In genomic region chr1:151596166-151596933, GRCh38 we compare ENCODE assay signal across 18 cellular contexts. TPM values are rescaled to one million over a fixed set of nuclear protein-coding genes. Genes with fewer than 3 reads are reported as not detected.
DNase-seq lines count a peak whose midpoint lies in the region; ATAC-seq and TF ChIP-seq lines count a peak whose summit lies in the region.
"Had no signal": no experiment of that assay in that cellular context is flagged by ENCODE, and none has a peak within 500 bp of the region (broad histone marks: within the 10 kb centered on the region; RNA-seq: fewer than 3 reads in every experiment).

No MANE protein-coding gene starts in this region.

- DNase-seq in NCI-H146 treated with DMSO at 0.1 percent for 48 hours (lab: John Stamatoyannopoulos, UW; ENCODE audit: unreplicated experiment), result peak; percentile 14
- DNase-seq in brain microvascular endothelial cell, result peak; percentile 78
- peak; percentile 7 for DNase-seq in left kidney (ENCODE audit: low read depth, low spot score)
- DNase-seq in sigmoid colon, result no peak
- DNase-seq in HFFc6, result no peak
- DNase-seq: amniotic stem cell; effector CD8-positive, alpha-beta T cell; GF-D8; heart right ventricle; mesendoderm; NCI-H510A; SHP77 treated with DMSO at 0.1 percent for 48 hours; stimulated activated CD4-positive, alpha-beta T cell treated with anti-CD3 and anti-CD28 coated beads, Interleukin-1b, Interleukin-23, amount 100 ng/mL, for 48 hours had no signal

- in situ Hi-C loops in brain microvascular endothelial cell (cut with HindIII; ENCODE audit: low pct_ligation_motif_present, low sequenced_read_pairs), result no loop called here

- 89 to 93% methylated on average over 4 of the region's 4 CpGs for WGBS in sigmoid colon, 2 donors

- H3K4me3 ChIP-seq in brain microvascular endothelial cell (ENCODE audit: low read depth, low read length) (no peak overlapping the region), sigmoid colon (no peak overlapping the region)
- H3K4me3 ChIP-seq: heart right ventricle had no signal

- TF ChIP-seq EP300 in sigmoid colon (IDR thresholded peaks at IDR 0.05), result no peak

- H3K27me3 ChIP-seq in brain microvascular endothelial cell (replicated peaks), result no peaks in the 10 kb centered on the region
- H3K27me3 ChIP-seq in sigmoid colon, result no peaks in the 10 kb centered on the region
- H3K27me3 ChIP-seq: heart right ventricle had no signal

- no peak overlapping the region for H3K4me3 Mint-ChIP-seq in HFFc6
- H3K4me3 Mint-ChIP-seq: stimulated activated effector memory CD8-positive, alpha-beta T cell treated with anti-CD3 and anti-CD28 coated beads, Interleukin-12 subunit alpha, Interleukin-12 subunit beta, amount 100 ng/mL, for 72 hours; WTC11 had no signal

- ATAC-seq in HG03565 (IDR thresholded peaks at IDR 0.05; ENCODE audit: unreplicated experiment) (no peak), GM21390 (IDR thresholded peaks at IDR 0.05; ENCODE audit: unreplicated experiment) (no peak)
- ATAC-seq: heart right ventricle; stimulated activated effector memory CD8-positive, alpha-beta T cell treated with anti-CD3 and anti-CD28 coated beads, Interleukin-12 subunit alpha, Interleukin-12 subunit beta, amount 100 ng/mL, for 72 hours; WTC11 had no signal

- H3K36me3 Mint-ChIP-seq in HFFc6 (ENCODE audit: low read depth), result peaks cover 1% of the 10 kb centered on the region; the same call in 1 of the 2 replicates
- H3K36me3 Mint-ChIP-seq: stimulated activated effector memory CD8-positive, alpha-beta T cell treated with anti-CD3 and anti-CD28 coated beads, Interleukin-12 subunit alpha, Interleukin-12 subunit beta, amount 100 ng/mL, for 72 hours; WTC11 had no signal

- H3K9me3 Mint-ChIP-seq in HFFc6, result peaks cover 2% of the 10 kb centered on the region; the same call in 1 of the 2 replicates
- H3K9me3 Mint-ChIP-seq: stimulated activated effector memory CD8-positive, alpha-beta T cell treated with anti-CD3 and anti-CD28 coated beads, Interleukin-12 subunit alpha, Interleukin-12 subunit beta, amount 100 ng/mL, for 72 hours had no signal

- H3K4me1 Mint-ChIP-seq in HFFc6 (ENCODE audit: low read depth), result peaks cover 15% of the 10 kb centered on the region

- no peaks in the 10 kb centered on the region for H3K9me3 ChIP-seq in sigmoid colon

- H3K36me3 ChIP-seq in brain microvascular endothelial cell (replicated peaks) (no peaks in the 10 kb centered on the region), sigmoid colon (no peaks in the 10 kb centered on the region)
- H3K36me3 ChIP-seq: heart right ventricle had no signal

- no peak overlapping the region for H3K27ac Mint-ChIP-seq in HFFc6
- H3K27ac Mint-ChIP-seq: stimulated activated effector memory CD8-positive, alpha-beta T cell treated with anti-CD3 and anti-CD28 coated beads, Interleukin-12 subunit alpha, Interleukin-12 subunit beta, amount 100 ng/mL, for 72 hours; WTC11 had no signal

- TF ChIP-seq CTCF in C4-2B (conservative IDR thresholded peaks at IDR 0.05), result no peak
- no peak for TF ChIP-seq CTCF in brain microvascular endothelial cell (IDR thresholded peaks at IDR 0.05; ENCODE audit: low read depth, low read length, missing control alignments)
- TF ChIP-seq CTCF in sigmoid colon (IDR thresholded peaks at IDR 0.05), result no peak
- no peak for TF ChIP-seq CTCF in HFFc6 (IDR thresholded peaks at IDR 0.05)

- H3K27ac ChIP-seq in C4-2B (peak overlapping the region; percentile 55), brain microvascular endothelial cell (no peak overlapping the region), sigmoid colon (no peak overlapping the region)
- H3K27ac ChIP-seq: heart right ventricle had no signal

- no peak for TF ChIP-seq POLR2A in sigmoid colon (IDR thresholded peaks at IDR 0.05)

- H3K27me3 Mint-ChIP-seq in HFFc6 (ENCODE audit: insufficient read depth), result peaks cover 1% of the 10 kb centered on the region; the same call in 1 of the 2 replicates

- H3K4me1 ChIP-seq in sigmoid colon, result no peaks in the 10 kb centered on the region

- intact Hi-C loops in sigmoid colon (cut with DNase I), result no loop called here

RNA-seq across cellular contexts. Expression of gene SNX27, which starts 15.5 kb away (rescaled TPM):
- total RNA-seq in sigmoid colon, result 10 to 100 TPM; 49.0 to 59.0 (median 54.1) TPM
- polyA plus RNA-seq in sigmoid colon, result 10 to 100 TPM in 1 of 3 donors, 1 to 10 TPM in 2; 3.6 to 12.3 (median 7.4) TPM
- total RNA-seq in HFFc6 (2021; fragmentation: NEBNext Ultra II Directional; extraction: Animal tissue kit (Norgen Biotek cat#: 25700)), result 10 to 100 TPM; 29.2 to 31.8 (median 31.0) TPM

RNA-seq across cellular contexts. Expression of gene TUFT1, which starts 56.2 kb away (rescaled TPM):
- 10 to 100 TPM in 3 of 4 donors, 1 to 10 TPM in 1; 8.0 to 13.4 (median 11.5) TPM for total RNA-seq in sigmoid colon
- polyA plus RNA-seq in sigmoid colon, result 10 to 100 TPM; 12.1 to 18.0 (median 16.8) TPM
- total RNA-seq in HFFc6 (2021; fragmentation: NEBNext Ultra II Directional; extraction: Animal tissue kit (Norgen Biotek cat#: 25700)), result 10 to 100 TPM in 2 of 6 experiments, 1 to 10 TPM in 4; 6.5 to 20.2 (median 7.3) TPM

Comparison
In these comparisons a context has a peak if more than half of its experiments do, and no peak if none do; other contexts are left out.
1. DNase-seq: peak in NCI-H146 treated with DMSO at 0.1 percent for 48 hours (single experiment), brain microvascular endothelial cell (single experiment) and left kidney (single experiment); none in sigmoid colon (single experiment) and HFFc6 (single experiment).